In genomic region chr16:780296-780695, GRCh38 we compare ENCODE assay signal across 1 cellular context.
TF ChIP-seq lines count a peak whose summit lies in the region.

No MANE protein-coding gene starts in this region.

TF ChIP-seq in HepG2, 621 proteins besides CTCF, POLR2A, EP300 and RAD21:
- no peak for TF ChIP-seq ZNF782 (CRISPR knock-in tag; IDR thresholded peaks at IDR 0.05; ENCODE audit: borderline replicate concordance)
- TF ChIP-seq GABPA (IDR thresholded peaks at IDR 0.05; ENCODE audit: low read depth, low read length), result no peak
- TF ChIP-seq GABPA (CRISPR knock-in tag; IDR thresholded peaks at IDR 0.05; ENCODE audit: low read depth), result no peak
- no peak for TF ChIP-seq ZNF138 (CRISPR knock-in tag; IDR thresholded peaks at IDR 0.05; ENCODE audit: low read depth)
- no peak for TF ChIP-seq ZFP1 (CRISPR knock-in tag; IDR thresholded peaks at IDR 0.05)
- no peak for TF ChIP-seq ZNF318 (CRISPR knock-in tag; IDR thresholded peaks at IDR 0.05)
- TF ChIP-seq MNT (IDR thresholded peaks at IDR 0.05), result peak; percentile 88
- no peak for TF ChIP-seq ZNF383 (CRISPR knock-in tag; IDR thresholded peaks at IDR 0.05; ENCODE audit: borderline replicate concordance)
- no peak for TF ChIP-seq EHMT2 (IDR thresholded peaks at IDR 0.05; ENCODE audit: borderline replicate concordance, low read depth, low read length)
